In genomic region chr21:31938330-31939301, GRCh38 we compare ENCODE assay signal across 20 cellular contexts.
A peak's percentile ranks its signal among the peaks of the same experiment; 100 is the strongest.
DNase-seq lines count a peak whose midpoint lies in the region; ATAC-seq, FAIRE-seq and TF ChIP-seq lines count a peak whose summit lies in the region.
"Had no signal": no experiment of that assay in that cellular context is flagged by ENCODE, and none has a peak within 500 bp of the region (broad histone marks: within the 10 kb centered on the region; RNA-seq: fewer than 3 reads in every experiment).

No MANE protein-coding gene starts in this region.

- TF ChIP-seq POLR2A in GM12878 (IDR thresholded peaks at IDR 0.05; ENCODE audit: low read depth, low read length) = no peak

- H3K27me3 Mint-ChIP-seq in activated T-helper 2 cell treated with anti-CD3 and anti-CD28 coated beads, Interferon-gamma antibody, Interleukin-2, Interleukin-4, amounts not matched to agents 10 μg/mL and 5 μg/mL and 100 μg/mL, durations not matched to agents 14 hours and 24 hours and 36 hours (ENCODE audit: low read depth) = no peaks in the 10 kb centered on the region

- RAD21 ChIA-PET in GM12878 (lab: Charles Lee; ENCODE audit: unreplicated experiment) = no interaction called here

- no peak overlapping the region for H3K4me3 Mint-ChIP-seq in activated T-helper 2 cell treated with anti-CD3 and anti-CD28 coated beads, Interferon-gamma antibody, Interleukin-2, Interleukin-4, amounts not matched to agents 10 μg/mL and 5 μg/mL and 100 μg/mL, durations not matched to agents 14 hours and 24 hours and 36 hours (ENCODE audit: low read depth)
- H3K4me3 Mint-ChIP-seq: CD14-positive monocyte had no signal

- POLR2A ChIA-PET in GM12878 (lab: Charles Lee) = no interaction called here

- H3K27ac Mint-ChIP-seq in activated T-helper 2 cell treated with anti-CD3 and anti-CD28 coated beads, Interferon-gamma antibody, Interleukin-2, Interleukin-4, amounts not matched to agents 10 μg/mL and 5 μg/mL and 100 μg/mL, durations not matched to agents 14 hours and 24 hours and 36 hours = no peak overlapping the region
- H3K27ac Mint-ChIP-seq: CD14-positive monocyte had no signal

- in situ Hi-C loops in GM12878 (cut with MboI) = no loop called here

- no peak overlapping the region for H2AFZ ChIP-seq in GM12878 (ENCODE audit: control insufficient read depth, low read depth, low read length)

- H3K27ac ChIP-seq in GM12878 (ENCODE audit: control insufficient read depth, insufficient read depth) (no peak overlapping the region), pancreas (peak overlapping the region in 3 of 4 donors; percentile 47 to 58 (median 54))
- H3K27ac ChIP-seq: Peyer's patch had no signal

- H3K4me3 ChIP-seq in GM12878 = no peak overlapping the region
- H3K4me3 ChIP-seq in pancreas = peak overlapping the region in 2 of 4 donors; percentile 1 to 4
- H3K4me3 ChIP-seq: Peyer's patch had no signal

- WGBS in GM12878 (ENCODE audit: insufficient coverage, insufficient replicate concordance, low lambda C conversion rate, missing lambda C conversion rate) = 39% methylated on average over 15 of the region's 15 CpGs
- WGBS in pancreas, 2 donors = 34 to 40% methylated on average over 15 of the region's 15 CpGs

- no peak for DNase-seq in D721Med (ENCODE audit: insufficient read length, low spot score)
- peak; percentile 47 for DNase-seq in NCI-H2171 treated with DMSO at 0.1 percent for 48 hours (lab: John Stamatoyannopoulos, UW)
- no peak for DNase-seq in GM12878 (ENCODE audit: low read depth, low spot score)
- peak in 1 of 6 donors; percentile 33 for DNase-seq in pancreas
- no peak for DNase-seq in stimulated activated naive CD4-positive, alpha-beta T cell treated with Interleukin-2 at 50 U/mL for 16 hours (lab: John Stamatoyannopoulos, UW)
- no peak for DNase-seq in activated T-helper 2 cell treated with anti-CD3 and anti-CD28 coated beads, Interferon-gamma antibody, Interleukin-2, Interleukin-4, amounts not matched to agents 10 μg/mL and 5 μg/mL and 100 μg/mL, durations not matched to agents 14 hours and 24 hours and 36 hours (ENCODE audit: low spot score)
- DNase-seq: ACHN, AML-193, COR-L47, DMS53, H7, IMR-90, Kasumi-1, MM.1S, NCI-H1092 treated with DMSO at 0.1 percent for 48 hours, NCI-H345, Peyer's patch had no signal

- TF ChIP-seq CTCF in D721Med (IDR thresholded peaks at IDR 0.05; ENCODE audit: insufficient read depth, missing control alignments) (no peak), GM12878 (IDR thresholded peaks at IDR 0.05 in 2 of 3, conservative IDR thresholded peaks at IDR 0.05 in 1 of 3; ENCODE audit: control insufficient read depth in 2 of 3, extremely low read depth in 1 of 3, insufficient read depth in 1 of 3, low read depth in 3 of 3, low read length in 3 of 3) (no peak), pancreas (IDR thresholded peaks at IDR 0.05) (no peak)

- H3K27me3 ChIP-seq in GM12878 (replicated peaks in 1 of 2; ENCODE audit: control insufficient read depth in 2 of 2, insufficient read depth in 2 of 2, low read length in 1 of 2) = no peaks in the 10 kb centered on the region
- no peaks in the 10 kb centered on the region for H3K27me3 ChIP-seq in pancreas
- H3K27me3 ChIP-seq: Peyer's patch had no signal

- CTCF ChIA-PET in GM12878 (lab: Yijun Ruan, JAX) = no interaction called here

- FAIRE-seq in D721Med (lab: Jason Lieb, UNC) (peak; percentile 25), GM12878 (lab: Jason Lieb, UNC) (peak; percentile 65), pancreas (lab: Jason Lieb, UNC) (no peak)

- H3K9ac ChIP-seq in GM12878 (ENCODE audit: control insufficient read depth, insufficient read depth, low read length) = no peak overlapping the region

- SMC1A ChIA-PET in GM12878 (lab: Charles Lee; ENCODE audit: uncharacterized antibody, unreplicated experiment) = no interaction called here

- intact Hi-C loops in GM12878 (cut with micrococcal nuclease; ENCODE audit: unreplicated experiment) (no loop called here), pancreas (cut with DNase I) (no loop called here)
- intact Hi-C loops in activated T-helper 2 cell treated with anti-CD3 and anti-CD28 coated beads, Interferon-gamma antibody, Interleukin-2, Interleukin-4, amounts not matched to agents 10 μg/mL and 5 μg/mL and 100 μg/mL, durations not matched to agents 14 hours and 24 hours and 36 hours (cut with micrococcal nuclease) = no loop called here

- no peak for TF ChIP-seq RAD21 in GM12878 (IDR thresholded peaks at IDR 0.05; ENCODE audit: insufficient read depth, low read depth, low read length)

- H3K4me1 ChIP-seq in GM12878 (ENCODE audit: control insufficient read depth, insufficient read depth, low read length) (no peaks in the 10 kb centered on the region), pancreas (peaks cover 0 to 29% (median 20%) of the 10 kb centered on the region in 3 donors)
- H3K4me1 ChIP-seq: Peyer's patch had no signal

- H3K4me1 Mint-ChIP-seq in activated T-helper 2 cell treated with anti-CD3 and anti-CD28 coated beads, Interferon-gamma antibody, Interleukin-2, Interleukin-4, amounts not matched to agents 10 μg/mL and 5 μg/mL and 100 μg/mL, durations not matched to agents 14 hours and 24 hours and 36 hours (ENCODE audit: low read depth) = no peaks in the 10 kb centered on the region
- H3K4me1 Mint-ChIP-seq: CD14-positive monocyte had no signal

- H3K4me2 ChIP-seq in GM12878 (ENCODE audit: control insufficient read depth, insufficient read depth) = no peak overlapping the region

- H3K36me3 ChIP-seq in GM12878 (ENCODE audit: control insufficient read depth in 2 of 2, insufficient read depth in 2 of 2, low read length in 1 of 2) (no peaks in the 10 kb centered on the region), pancreas (no peaks in the 10 kb centered on the region)
- H3K36me3 ChIP-seq: Peyer's patch had no signal

- no peaks in the 10 kb centered on the region for H3K79me2 ChIP-seq in GM12878 (ENCODE audit: control insufficient read depth, insufficient read depth, low read length)

- no peaks in the 10 kb centered on the region for H3K9me3 ChIP-seq in GM12878 (replicated peaks; ENCODE audit: control insufficient read depth, insufficient read depth, low read length)
- H3K9me3 ChIP-seq in pancreas = no peaks in the 10 kb centered on the region
- H3K9me3 ChIP-seq: Peyer's patch had no signal

- no peak for TF ChIP-seq EP300 in GM12878 (IDR thresholded peaks at IDR 0.05; ENCODE audit: borderline replicate concordance in 1 of 2, control insufficient read depth in 1 of 2, low read depth in 2 of 2, low read length in 2 of 2)

- no peaks in the 10 kb centered on the region for H3K36me3 Mint-ChIP-seq in activated T-helper 2 cell treated with anti-CD3 and anti-CD28 coated beads, Interferon-gamma antibody, Interleukin-2, Interleukin-4, amounts not matched to agents 10 μg/mL and 5 μg/mL and 100 μg/mL, durations not matched to agents 14 hours and 24 hours and 36 hours (ENCODE audit: low read depth)
- H3K36me3 Mint-ChIP-seq: CD14-positive monocyte had no signal

- no TSS peak for BruUV-seq in GM12878 (replicated peaks; lab: Mats Ljungman, UMichigan)

- no peaks in the 10 kb centered on the region for H3K9me3 Mint-ChIP-seq in activated T-helper 2 cell treated with anti-CD3 and anti-CD28 coated beads, Interferon-gamma antibody, Interleukin-2, Interleukin-4, amounts not matched to agents 10 μg/mL and 5 μg/mL and 100 μg/mL, durations not matched to agents 14 hours and 24 hours and 36 hours

- H4K20me1 ChIP-seq in GM12878 (ENCODE audit: control insufficient read depth, insufficient read depth) = no peaks in the 10 kb centered on the region

- no peak for ATAC-seq in GM12878
- ATAC-seq in pancreas = peak; percentile 78 to 87 (median 86)
- no peak for ATAC-seq in GM21390 (IDR thresholded peaks at IDR 0.05; ENCODE audit: unreplicated experiment)
- ATAC-seq: Right ventricle myocardium inferior had no signal

TF ChIP-seq in GM12878, 131 proteins besides CTCF, POLR2A, EP300 and RAD21 (continues in another document):
- TF ChIP-seq TCF3 (IDR thresholded peaks at IDR 0.05; ENCODE audit: borderline replicate concordance, insufficient read depth, low read depth, low read length) (no peak), HDGF (IDR thresholded peaks at IDR 0.05) (no peak), ESRRA (IDR thresholded peaks at IDR 0.05; ENCODE audit: low read length) (no peak), SMC3 (IDR thresholded peaks at IDR 0.05; ENCODE audit: borderline replicate concordance, low read length) (no peak), TCF7 (IDR thresholded peaks at IDR 0.05; ENCODE audit: borderline replicate concordance) (no peak), CREB1 (IDR thresholded peaks at IDR 0.05; ENCODE audit: low read depth) (no peak), ZZZ3 (IDR thresholded peaks at IDR 0.05; ENCODE audit: control insufficient read depth, insufficient read length, low read depth) (no peak), STAT3 (IDR thresholded peaks at IDR 0.05; ENCODE audit: low read depth, low read length) (no peak), MXI1 (IDR thresholded peaks at IDR 0.05; ENCODE audit: low read depth, low read length) (no peak), ZNF384 (IDR thresholded peaks at IDR 0.05; ENCODE audit: borderline replicate concordance, low read depth, low read length) (no peak), ZBTB40 (IDR thresholded peaks at IDR 0.05; ENCODE audit: borderline replicate concordance) (no peak)

Comparison
In these comparisons a context has a peak if more than half of its experiments do, and no peak if none do; other contexts are left out.
1. ATAC-seq: peak in pancreas (4 of 4); none in GM12878 (single experiment) and GM21390 (single experiment).